ENCODE assay signal across 1 cellular context in genomic region chr20:53915459-53916172, GRCh38.
TF ChIP-seq lines count a peak whose summit lies in the region.

No MANE protein-coding gene starts in this region.

TF ChIP-seq in K562, 482 proteins besides CTCF, POLR2A, EP300 and RAD21 (continued from another document and continues in another):
- TF ChIP-seq BACH1 (tag; IDR thresholded peaks at IDR 0.05): peak; percentile 51; the same call in 1 of the 2 replicates
- TF ChIP-seq CSDE1 (IDR thresholded peaks at IDR 0.05): 0 out of 4 replicates have a peak, but pooled peaks of 1 of the 2 experiments have one; percentile 31
- TF ChIP-seq SREBF2 (CRISPR knock-in tag; IDR thresholded peaks at IDR 0.05): no peak
- TF ChIP-seq, protein P1, sequence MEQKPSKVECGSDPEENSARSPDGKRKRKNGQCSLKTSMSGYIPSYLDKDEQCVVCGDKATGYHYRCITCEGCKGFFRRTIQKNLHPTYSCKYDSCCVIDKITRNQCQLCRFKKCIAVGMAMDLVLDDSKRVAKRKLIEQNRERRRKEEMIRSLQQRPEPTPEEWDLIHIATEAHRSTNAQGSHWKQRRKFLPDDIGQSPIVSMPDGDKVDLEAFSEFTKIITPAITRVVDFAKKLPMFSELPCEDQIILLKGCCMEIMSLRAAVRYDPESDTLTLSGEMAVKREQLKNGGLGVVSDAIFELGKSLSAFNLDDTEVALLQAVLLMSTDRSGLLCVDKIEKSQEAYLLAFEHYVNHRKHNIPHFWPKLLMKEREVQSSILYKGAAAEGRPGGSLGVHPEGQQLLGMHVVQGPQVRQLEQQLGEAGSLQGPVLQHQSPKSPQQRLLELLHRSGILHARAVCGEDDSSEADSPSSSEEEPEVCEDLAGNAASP (IDR thresholded peaks at IDR 0.05): no peak
- no peak for TF ChIP-seq LARP7 (IDR thresholded peaks at IDR 0.05)
- no peak for TF ChIP-seq TCF7L2 (IDR thresholded peaks at IDR 0.05; ENCODE audit: low read depth, low read length)
- TF ChIP-seq ZNF431 (CRISPR knock-in tag; IDR thresholded peaks at IDR 0.05): no peak
- TF ChIP-seq XRCC5 (IDR thresholded peaks at IDR 0.05; ENCODE audit: low read depth, low read length): no peak
- TF ChIP-seq, protein P2, sequence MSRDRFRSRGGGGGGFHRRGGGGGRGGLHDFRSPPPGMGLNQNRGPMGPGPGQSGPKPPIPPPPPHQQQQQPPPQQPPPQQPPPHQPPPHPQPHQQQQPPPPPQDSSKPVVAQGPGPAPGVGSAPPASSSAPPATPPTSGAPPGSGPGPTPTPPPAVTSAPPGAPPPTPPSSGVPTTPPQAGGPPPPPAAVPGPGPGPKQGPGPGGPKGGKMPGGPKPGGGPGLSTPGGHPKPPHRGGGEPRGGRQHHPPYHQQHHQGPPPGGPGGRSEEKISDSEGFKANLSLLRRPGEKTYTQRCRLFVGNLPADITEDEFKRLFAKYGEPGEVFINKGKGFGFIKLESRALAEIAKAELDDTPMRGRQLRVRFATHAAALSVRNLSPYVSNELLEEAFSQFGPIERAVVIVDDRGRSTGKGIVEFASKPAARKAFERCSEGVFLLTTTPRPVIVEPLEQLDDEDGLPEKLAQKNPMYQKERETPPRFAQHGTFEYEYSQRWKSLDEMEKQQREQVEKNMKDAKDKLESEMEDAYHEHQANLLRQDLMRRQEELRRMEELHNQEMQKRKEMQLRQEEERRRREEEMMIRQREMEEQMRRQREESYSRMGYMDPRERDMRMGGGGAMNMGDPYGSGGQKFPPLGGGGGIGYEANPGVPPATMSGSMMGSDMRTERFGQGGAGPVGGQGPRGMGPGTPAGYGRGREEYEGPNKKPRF (IDR thresholded peaks at IDR 0.05; ENCODE audit: low read depth, low read length): no peak
- peak; percentile 26; the same call in 1 of the 2 replicates for TF ChIP-seq ZNF24 (IDR thresholded peaks at IDR 0.05)
- TF ChIP-seq EHMT2 (IDR thresholded peaks at IDR 0.05): no peak
- no peak for TF ChIP-seq ZC3H8 (IDR thresholded peaks at IDR 0.05)
- peak; percentile 72 for TF ChIP-seq RBFOX2 (IDR thresholded peaks at IDR 0.05; ENCODE audit: low read depth, low read length)
- TF ChIP-seq NFATC3 (IDR thresholded peaks at IDR 0.05): no peak
- no peak; the same call in 1 of the 2 replicates for TF ChIP-seq GABPB1 (CRISPR knock-in tag; IDR thresholded peaks at IDR 0.05)
- TF ChIP-seq DEAF1 (CRISPR knock-in tag; IDR thresholded peaks at IDR 0.05): peak; percentile 77
- TF ChIP-seq, protein P3, sequence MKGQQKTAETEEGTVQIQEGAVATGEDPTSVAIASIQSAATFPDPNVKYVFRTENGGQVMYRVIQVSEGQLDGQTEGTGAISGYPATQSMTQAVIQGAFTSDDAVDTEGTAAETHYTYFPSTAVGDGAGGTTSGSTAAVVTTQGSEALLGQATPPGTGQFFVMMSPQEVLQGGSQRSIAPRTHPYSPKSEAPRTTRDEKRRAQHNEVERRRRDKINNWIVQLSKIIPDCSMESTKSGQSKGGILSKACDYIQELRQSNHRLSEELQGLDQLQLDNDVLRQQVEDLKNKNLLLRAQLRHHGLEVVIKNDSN (CRISPR knock-in tag; IDR thresholded peaks at IDR 0.05): no peak
- TF ChIP-seq POLR2AphosphoS2 (IDR thresholded peaks at IDR 0.05; ENCODE audit: low read length): no peak
- no peak for TF ChIP-seq KHSRP (IDR thresholded peaks at IDR 0.05)
- TF ChIP-seq MEF2A (IDR thresholded peaks at IDR 0.05; ENCODE audit: control insufficient read depth, low read depth, low read length): no peak
- TF ChIP-seq ZC3H11A (IDR thresholded peaks at IDR 0.05; ENCODE audit: low read depth, low read length): 0 out of 2 replicates have a peak, but pooled peaks have one; percentile 2
- TF ChIP-seq KAT2B (IDR thresholded peaks at IDR 0.05; ENCODE audit: low read depth, low read length): no peak
- peak; percentile 67 for TF ChIP-seq ZNF766 (CRISPR knock-in tag; conservative IDR thresholded peaks at IDR 0.05)
- no peak for TF ChIP-seq ZNF436 (CRISPR knock-in tag; IDR thresholded peaks at IDR 0.05)
- TF ChIP-seq, protein P4, sequence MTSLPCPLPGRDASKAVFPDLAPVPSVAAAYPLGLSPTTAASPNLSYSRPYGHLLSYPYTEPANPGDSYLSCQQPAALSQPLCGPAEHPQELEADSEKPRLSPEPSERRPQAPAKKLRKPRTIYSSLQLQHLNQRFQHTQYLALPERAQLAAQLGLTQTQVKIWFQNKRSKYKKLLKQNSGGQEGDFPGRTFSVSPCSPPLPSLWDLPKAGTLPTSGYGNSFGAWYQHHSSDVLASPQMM (CRISPR knock-in tag; IDR thresholded peaks at IDR 0.05): no peak
- TF ChIP-seq TSC22D4 (tag; IDR thresholded peaks at IDR 0.05): no peak
- TF ChIP-seq, protein P5, sequence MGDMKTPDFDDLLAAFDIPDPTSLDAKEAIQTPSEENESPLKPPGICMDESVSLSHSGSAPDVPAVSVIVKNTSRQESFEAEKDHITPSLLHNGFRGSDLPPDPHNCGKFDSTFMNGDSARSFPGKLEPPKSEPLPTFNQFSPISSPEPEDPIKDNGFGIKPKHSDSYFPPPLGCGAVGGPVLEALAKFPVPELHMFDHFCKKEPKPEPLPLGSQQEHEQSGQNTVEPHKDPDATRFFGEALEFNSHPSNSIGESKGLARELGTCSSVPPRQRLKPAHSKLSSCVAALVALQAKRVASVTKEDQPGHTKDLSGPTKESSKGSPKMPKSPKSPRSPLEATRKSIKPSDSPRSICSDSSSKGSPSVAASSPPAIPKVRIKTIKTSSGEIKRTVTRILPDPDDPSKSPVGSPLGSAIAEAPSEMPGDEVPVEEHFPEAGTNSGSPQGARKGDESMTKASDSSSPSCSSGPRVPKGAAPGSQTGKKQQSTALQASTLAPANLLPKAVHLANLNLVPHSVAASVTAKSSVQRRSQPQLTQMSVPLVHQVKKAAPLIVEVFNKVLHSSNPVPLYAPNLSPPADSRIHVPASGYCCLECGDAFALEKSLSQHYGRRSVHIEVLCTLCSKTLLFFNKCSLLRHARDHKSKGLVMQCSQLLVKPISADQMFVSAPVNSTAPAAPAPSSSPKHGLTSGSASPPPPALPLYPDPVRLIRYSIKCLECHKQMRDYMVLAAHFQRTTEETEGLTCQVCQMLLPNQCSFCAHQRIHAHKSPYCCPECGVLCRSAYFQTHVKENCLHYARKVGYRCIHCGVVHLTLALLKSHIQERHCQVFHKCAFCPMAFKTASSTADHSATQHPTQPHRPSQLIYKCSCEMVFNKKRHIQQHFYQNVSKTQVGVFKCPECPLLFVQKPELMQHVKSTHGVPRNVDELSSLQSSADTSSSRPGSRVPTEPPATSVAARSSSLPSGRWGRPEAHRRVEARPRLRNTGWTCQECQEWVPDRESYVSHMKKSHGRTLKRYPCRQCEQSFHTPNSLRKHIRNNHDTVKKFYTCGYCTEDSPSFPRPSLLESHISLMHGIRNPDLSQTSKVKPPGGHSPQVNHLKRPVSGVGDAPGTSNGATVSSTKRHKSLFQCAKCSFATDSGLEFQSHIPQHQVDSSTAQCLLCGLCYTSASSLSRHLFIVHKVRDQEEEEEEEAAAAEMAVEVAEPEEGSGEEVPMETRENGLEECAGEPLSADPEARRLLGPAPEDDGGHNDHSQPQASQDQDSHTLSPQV (IDR thresholded peaks at IDR 0.05): peak; percentile 36; the same call in 1 of the 2 replicates
- no peak for TF ChIP-seq PTRF (tag; IDR thresholded peaks at IDR 0.05)
- no peak for TF ChIP-seq RREB1 (CRISPR knock-in tag; IDR thresholded peaks at IDR 0.05)
- TF ChIP-seq ZBTB1 (CRISPR knock-in tag; IDR thresholded peaks at IDR 0.05; ENCODE audit: borderline replicate concordance, low read depth): no peak
- TF ChIP-seq, protein P6, sequence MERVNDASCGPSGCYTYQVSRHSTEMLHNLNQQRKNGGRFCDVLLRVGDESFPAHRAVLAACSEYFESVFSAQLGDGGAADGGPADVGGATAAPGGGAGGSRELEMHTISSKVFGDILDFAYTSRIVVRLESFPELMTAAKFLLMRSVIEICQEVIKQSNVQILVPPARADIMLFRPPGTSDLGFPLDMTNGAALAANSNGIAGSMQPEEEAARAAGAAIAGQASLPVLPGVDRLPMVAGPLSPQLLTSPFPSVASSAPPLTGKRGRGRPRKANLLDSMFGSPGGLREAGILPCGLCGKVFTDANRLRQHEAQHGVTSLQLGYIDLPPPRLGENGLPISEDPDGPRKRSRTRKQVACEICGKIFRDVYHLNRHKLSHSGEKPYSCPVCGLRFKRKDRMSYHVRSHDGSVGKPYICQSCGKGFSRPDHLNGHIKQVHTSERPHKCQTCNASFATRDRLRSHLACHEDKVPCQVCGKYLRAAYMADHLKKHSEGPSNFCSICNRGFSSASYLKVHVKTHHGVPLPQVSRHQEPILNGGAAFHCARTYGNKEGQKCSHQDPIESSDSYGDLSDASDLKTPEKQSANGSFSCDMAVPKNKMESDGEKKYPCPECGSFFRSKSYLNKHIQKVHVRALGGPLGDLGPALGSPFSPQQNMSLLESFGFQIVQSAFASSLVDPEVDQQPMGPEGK (CRISPR knock-in tag; IDR thresholded peaks at IDR 0.05; ENCODE audit: borderline replicate concordance): no peak
- no peak for TF ChIP-seq ZNF217 (CRISPR knock-in tag; IDR thresholded peaks at IDR 0.05)
- no peak for TF ChIP-seq HES1 (IDR thresholded peaks at IDR 0.05; ENCODE audit: low read depth)
- TF ChIP-seq POLR2H (tag; IDR thresholded peaks at IDR 0.05; ENCODE audit: low read depth): no peak
- no peak for TF ChIP-seq ZBTB5 (IDR thresholded peaks at IDR 0.05)
- no peak for TF ChIP-seq ARHGAP35 (IDR thresholded peaks at IDR 0.05; ENCODE audit: partially characterized antibody)
- no peak for TF ChIP-seq CREB3L1 (IDR thresholded peaks at IDR 0.05; ENCODE audit: borderline replicate concordance, low read depth)
